ENCODE assay signal across 23 cellular contexts in genomic region chr1:162721471-162721870, GRCh38.
"Had no signal": no experiment of that assay in that cellular context is flagged by ENCODE, and none has a peak within 500 bp of the region (broad histone marks: within the 10 kb centered on the region; RNA-seq: fewer than 3 reads in every experiment).

No MANE protein-coding gene starts in this region.

- H3K27me3 ChIP-seq: hepatocyte, pancreas, right atrium auricular region, right lobe of liver, transverse colon, upper lobe of left lung, vagina had no signal

- H3K36me3 Mint-ChIP-seq: naive thymus-derived CD4-positive, alpha-beta T cell; natural killer cell treated with Interleukin-12 subunit alpha and Interleukin-12 subunit beta and Interleukin-15 and Interleukin-18, amount 100 ng/mL, for 72 hours; stimulated activated memory B cell treated with anti-CD40 and anti-IgM and Interleukin-4, amounts not matched to agents 10 μg/mL and 1 μg/mL and 100 μg/mL, for 72 hours had no signal

- H3K36me3 ChIP-seq: pancreas, right lobe of liver, transverse colon, upper lobe of left lung, vagina had no signal

- DNase-seq: islet precursor cell; left ventricle myocardium inferior; mesendoderm; naive thymus-derived CD4-positive, alpha-beta T cell; pancreas; posterior cingulate gyrus; right lobe of liver; stimulated activated CD4-positive, alpha-beta T cell treated with anti-CD3 and anti-CD28 coated beads, Interleukin-1b, Interleukin-23, amount 100 ng/mL, for 48 hours; stimulated activated CD4-positive, alpha-beta T cell treated with anti-CD3 and anti-CD28 coated beads, Interleukin-2, amount 100 ng/mL, for 48 hours; stimulated activated CD4-positive, alpha-beta T cell treated with anti-CD3 and anti-CD28 coated beads, Interleukin-4, amount 100 ng/mL, for 4 hours; stimulated activated CD8-positive, alpha-beta memory T cell treated with anti-CD3 and anti-CD28 coated beads, Interleukin-4, amount 100 ng/mL, for 48 hours; stimulated activated naive CD4-positive, alpha-beta T cell treated with Interleukin-2 at 50 U/mL for 16 hours; stimulated activated naive CD8-positive, alpha-beta T cell treated with anti-CD3 and anti-CD28 coated beads, Interleukin-15, amount 100 ng/mL, for 72 hours; transverse colon; upper lobe of left lung had no signal

- H3K9me3 ChIP-seq: left ventricle myocardium inferior, pancreas, right atrium auricular region, right lobe of liver, transverse colon, upper lobe of left lung, vagina had no signal

- H3K27me3 Mint-ChIP-seq: stimulated activated naive CD8-positive, alpha-beta T cell treated with anti-CD3 and anti-CD28 coated beads, Interleukin-15, amount 100 ng/mL, for 72 hours had no signal

- H3K9me3 Mint-ChIP-seq: mesothelial cell of epicardium; natural killer cell treated with Interleukin-12 subunit alpha and Interleukin-12 subunit beta and Interleukin-15 and Interleukin-18, amount 100 ng/mL, for 72 hours; stimulated activated memory B cell treated with anti-CD40 and anti-IgM and Interleukin-4, amounts not matched to agents 10 μg/mL and 1 μg/mL and 100 μg/mL, for 72 hours; stimulated activated naive CD8-positive, alpha-beta T cell treated with anti-CD3 and anti-CD28 coated beads, Interleukin-15, amount 100 ng/mL, for 72 hours had no signal

- H3K27ac Mint-ChIP-seq: mesothelial cell of epicardium; naive thymus-derived CD4-positive, alpha-beta T cell; natural killer cell treated with Interleukin-12 subunit alpha and Interleukin-12 subunit beta and Interleukin-15 and Interleukin-18, amount 100 ng/mL, for 72 hours; stimulated activated memory B cell treated with anti-CD40 and anti-IgM and Interleukin-4, amounts not matched to agents 10 μg/mL and 1 μg/mL and 100 μg/mL, for 72 hours; stimulated activated naive CD8-positive, alpha-beta T cell treated with anti-CD3 and anti-CD28 coated beads, Interleukin-15, amount 100 ng/mL, for 72 hours had no signal

- H3K27ac ChIP-seq: hepatocyte, left ventricle myocardium inferior, pancreas, right atrium auricular region, right lobe of liver, upper lobe of left lung, vagina had no signal

- H3K4me1 ChIP-seq: pancreas, upper lobe of left lung had no signal

- H3K4me3 Mint-ChIP-seq: mesothelial cell of epicardium; naive thymus-derived CD4-positive, alpha-beta T cell; natural killer cell treated with Interleukin-12 subunit alpha and Interleukin-12 subunit beta and Interleukin-15 and Interleukin-18, amount 100 ng/mL, for 72 hours; stimulated activated memory B cell treated with anti-CD40 and anti-IgM and Interleukin-4, amounts not matched to agents 10 μg/mL and 1 μg/mL and 100 μg/mL, for 72 hours; stimulated activated naive CD8-positive, alpha-beta T cell treated with anti-CD3 and anti-CD28 coated beads, Interleukin-15, amount 100 ng/mL, for 72 hours had no signal

- H3K4me3 ChIP-seq: hepatocyte, left ventricle myocardium inferior, lung, pancreas, right atrium auricular region, right lobe of liver, smooth muscle cell, transverse colon, upper lobe of left lung, vagina had no signal

- ATAC-seq: naive thymus-derived CD4-positive, alpha-beta T cell; natural killer cell treated with Interleukin-12 subunit alpha and Interleukin-12 subunit beta and Interleukin-15 and Interleukin-18, amount 100 ng/mL, for 72 hours; pancreas; right lobe of liver; stimulated activated memory B cell treated with anti-CD40 and anti-IgM and Interleukin-4, amounts not matched to agents 10 μg/mL and 1 μg/mL and 100 μg/mL, for 72 hours; stimulated activated naive CD8-positive, alpha-beta T cell treated with anti-CD3 and anti-CD28 coated beads, Interleukin-15, amount 100 ng/mL, for 72 hours had no signal

- H3K4me1 Mint-ChIP-seq: mesothelial cell of epicardium; naive thymus-derived CD4-positive, alpha-beta T cell; stimulated activated memory B cell treated with anti-CD40 and anti-IgM and Interleukin-4, amounts not matched to agents 10 μg/mL and 1 μg/mL and 100 μg/mL, for 72 hours; stimulated activated naive CD8-positive, alpha-beta T cell treated with anti-CD3 and anti-CD28 coated beads, Interleukin-15, amount 100 ng/mL, for 72 hours had no signal
